ENCODE assay signal across 19 cellular contexts in genomic region chr2:220701115-220701514, GRCh38.
"Had no signal": no experiment of that assay in that cellular context is flagged by ENCODE, and none has a peak within 500 bp of the region (broad histone marks: within the 10 kb centered on the region; RNA-seq: fewer than 3 reads in every experiment).

No MANE protein-coding gene starts in this region.

- H3K4me3 ChIP-seq: ascending aorta, lung, thyroid gland had no signal

- FAIRE-seq: kidney had no signal

- H3K9me3 ChIP-seq: ascending aorta, thyroid gland had no signal

- H3K27me3 ChIP-seq: ascending aorta, thyroid gland had no signal

- H3K27ac ChIP-seq: ascending aorta, thyroid gland had no signal

- H3K36me3 ChIP-seq: ascending aorta, thyroid gland had no signal

- H3K4me1 ChIP-seq: ascending aorta, thyroid gland had no signal

- DNase-seq: activated CD4-positive, alpha-beta memory T cell treated with anti-CD3 and anti-CD28 coated beads, Interleukin-2, amount 10 ng/mL, durations not matched to agents 7 days and 5 days; activated CD4-positive, alpha-beta T cell treated with anti-CD3 and anti-CD28 coated beads for 48 hours; activated CD4-positive, CD25-positive, alpha-beta regulatory T cell; activated naive CD4-positive, alpha-beta T cell treated with anti-CD3 and anti-CD28 coated beads for 36 hours; activated T-cell treated with anti-CD3 and anti-CD28 coated beads, Interleukin-2, amount 50 U/mL, for 1 hour; effector memory CD8-positive, alpha-beta T cell; foreskin melanocyte; kidney; nephron progenitor cell; nucleus accumbens; stimulated activated CD4-positive, alpha-beta T cell treated with anti-CD3 and anti-CD28 coated beads, Interleukin-12 subunit alpha, Interleukin-12 subunit beta, amount 100 ng/mL, for 4 hours; stimulated activated CD4-positive, alpha-beta T cell treated with anti-CD3 and anti-CD28 coated beads, Interleukin-1b, Interleukin-23, amount 100 ng/mL, for 48 hours; stimulated activated CD8-positive, alpha-beta memory T cell treated with anti-CD3 and anti-CD28 coated beads, Interleukin-4, amount 100 ng/mL, for 48 hours; stimulated activated naive CD4-positive, alpha-beta T cell treated with Interleukin-2 at 50 U/mL for 16 hours; T-helper 9 cell; thyroid gland had no signal

- ATAC-seq: effector memory CD8-positive, alpha-beta T cell; left lobe of liver had no signal
